ENCODE assay signal across 14 cellular contexts in the genomic region with DNA sequence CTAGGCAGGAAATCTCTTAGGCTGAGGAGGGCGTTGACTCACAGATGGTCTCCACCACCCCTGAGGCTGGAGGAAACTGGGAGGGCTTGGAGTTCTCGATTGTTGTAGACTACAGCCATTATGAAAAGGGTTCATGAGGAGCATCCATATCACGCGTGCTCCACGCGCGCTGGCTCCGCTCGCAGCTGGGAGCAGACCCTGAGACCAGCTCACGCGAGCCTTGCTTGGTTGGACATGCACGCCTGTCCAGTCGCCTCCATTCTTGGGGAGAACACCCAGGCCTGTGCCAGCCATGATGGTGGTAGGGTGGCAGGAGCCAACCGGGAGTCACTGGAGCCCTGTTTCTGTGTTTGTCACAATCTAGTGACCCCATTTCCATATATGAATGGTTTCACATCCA.
DNase-seq lines count a peak whose midpoint lies in the region; ATAC-seq, FAIRE-seq and TF ChIP-seq lines count a peak whose summit lies in the region.
"Had no signal": no experiment of that assay in that cellular context is flagged by ENCODE, and none has a peak within 500 bp of the region (broad histone marks: within the 10 kb centered on the region; RNA-seq: fewer than 3 reads in every experiment).

No MANE protein-coding gene starts in this region.

- no peak overlapping the region for H3K27ac ChIP-seq in kidney (ENCODE audit: low read depth in 2 of 2, low read length in 2 of 2)
- H3K27ac ChIP-seq in upper lobe of right lung: no peak overlapping the region
- H3K27ac ChIP-seq: 22Rv1 had no signal

- H3K4me3 Mint-ChIP-seq in activated CD8-positive, alpha-beta memory T cell treated with anti-CD3 and anti-CD28 coated beads, Interleukin-2, amount 10 ng/mL, durations not matched to agents 7 days and 5 days: no peak overlapping the region
- no peak overlapping the region for H3K4me3 Mint-ChIP-seq in activated CD8-positive, alpha-beta T cell treated with anti-CD3 and anti-CD28 coated beads, Interleukin-2, amount 10 ng/mL, durations not matched to agents 7 days and 5 days
- H3K4me3 Mint-ChIP-seq: CD4-positive, CD25-positive, alpha-beta regulatory T cell; GM23338 had no signal

- no peak for FAIRE-seq in kidney (lab: Jason Lieb, UNC)

- CTCF ChIA-PET in activated CD8-positive, alpha-beta memory T cell treated with anti-CD3 and anti-CD28 coated beads, Interleukin-2, amount 10 ng/mL, durations not matched to agents 7 days and 5 days (lab: Charles Lee): no interaction called here
- CTCF ChIA-PET in activated CD8-positive, alpha-beta T cell treated with anti-CD3 and anti-CD28 coated beads, Interleukin-2, amount 10 ng/mL, durations not matched to agents 7 days and 5 days (lab: Charles Lee): no interaction called here

- H3K4me1 ChIP-seq in kidney (ENCODE audit: control insufficient read depth in 1 of 2, insufficient read depth in 1 of 2, low read depth in 1 of 2, low read length in 2 of 2) (no peaks in the 10 kb centered on the region), upper lobe of right lung (no peaks in the 10 kb centered on the region)

- peaks cover 0 to 6% of the 10 kb centered on the region in 2 donors for H3K9me3 ChIP-seq in kidney (ENCODE audit: control insufficient read depth in 1 of 2, low read length in 2 of 2)
- no peaks in the 10 kb centered on the region for H3K9me3 ChIP-seq in upper lobe of right lung

- H3K4me1 Mint-ChIP-seq in activated CD8-positive, alpha-beta memory T cell treated with anti-CD3 and anti-CD28 coated beads, Interleukin-2, amount 10 ng/mL, durations not matched to agents 7 days and 5 days: no peaks in the 10 kb centered on the region
- H3K4me1 Mint-ChIP-seq in activated CD8-positive, alpha-beta T cell treated with anti-CD3 and anti-CD28 coated beads, Interleukin-2, amount 10 ng/mL, durations not matched to agents 7 days and 5 days (ENCODE audit: low read depth): no peaks in the 10 kb centered on the region
- H3K4me1 Mint-ChIP-seq: CD4-positive, CD25-positive, alpha-beta regulatory T cell had no signal

- POLR2A ChIA-PET in activated CD8-positive, alpha-beta T cell treated with anti-CD3 and anti-CD28 coated beads, Interleukin-2, amount 10 ng/mL, durations not matched to agents 7 days and 5 days (lab: Charles Lee): no interaction called here

- H3K27me3 ChIP-seq in upper lobe of right lung: peaks cover 4% of the 10 kb centered on the region

- H3K4me3 ChIP-seq in kidney (ENCODE audit: low read length in 2 of 2): no peak overlapping the region
- H3K4me3 ChIP-seq in upper lobe of right lung: no peak overlapping the region
- H3K4me3 ChIP-seq: GM23338 had no signal

- TF ChIP-seq CTCF in kidney (IDR thresholded peaks at IDR 0.05; ENCODE audit: borderline replicate concordance, extremely low read depth, insufficient read depth) (no peak), upper lobe of right lung (IDR thresholded peaks at IDR 0.05) (no peak)

- H3K9ac ChIP-seq in kidney (ENCODE audit: low read length in 2 of 2): no peak overlapping the region

- ATAC-seq in activated CD8-positive, alpha-beta memory T cell treated with anti-CD3 and anti-CD28 coated beads, Interleukin-2, amount 10 ng/mL, durations not matched to agents 7 days and 5 days: no peak
- ATAC-seq in upper lobe of right lung: no peak
- no peak for ATAC-seq in activated CD8-positive, alpha-beta T cell treated with anti-CD3 and anti-CD28 coated beads, Interleukin-2, amount 10 ng/mL, durations not matched to agents 7 days and 5 days
- ATAC-seq: GM23338 had no signal

- intact Hi-C loops in kidney (cut with DNase I) (no loop called here), posterior vena cava (cut with DNase I) (no loop called here), upper lobe of right lung (cut with DNase I) (no loop called here)

- H3K9me3 Mint-ChIP-seq in activated CD8-positive, alpha-beta memory T cell treated with anti-CD3 and anti-CD28 coated beads, Interleukin-2, amount 10 ng/mL, durations not matched to agents 7 days and 5 days (ENCODE audit: low read depth): peaks cover 4% of the 10 kb centered on the region
- H3K9me3 Mint-ChIP-seq in activated CD8-positive, alpha-beta T cell treated with anti-CD3 and anti-CD28 coated beads, Interleukin-2, amount 10 ng/mL, durations not matched to agents 7 days and 5 days (ENCODE audit: insufficient read depth): peaks cover 8% of the 10 kb centered on the region

- H3K36me3 ChIP-seq in kidney (ENCODE audit: control insufficient read depth in 1 of 2, insufficient read depth in 2 of 2, low read length in 2 of 2) (peaks cover 0 to 3% of the 10 kb centered on the region in 2 donors), upper lobe of right lung (no peaks in the 10 kb centered on the region)

- H3K27me3 Mint-ChIP-seq in activated CD8-positive, alpha-beta memory T cell treated with anti-CD3 and anti-CD28 coated beads, Interleukin-2, amount 10 ng/mL, durations not matched to agents 7 days and 5 days: no peaks in the 10 kb centered on the region
- H3K27me3 Mint-ChIP-seq in activated CD8-positive, alpha-beta T cell treated with anti-CD3 and anti-CD28 coated beads, Interleukin-2, amount 10 ng/mL, durations not matched to agents 7 days and 5 days (ENCODE audit: low read depth): no peaks in the 10 kb centered on the region
- H3K27me3 Mint-ChIP-seq: CD4-positive, CD25-positive, alpha-beta regulatory T cell had no signal

- peak; percentile 19 for DNase-seq in activated CD8-positive, alpha-beta memory T cell treated with anti-CD3 and anti-CD28 coated beads for 24 hours
- DNase-seq in activated CD8-positive, alpha-beta memory T cell treated with anti-CD3 and anti-CD28 coated beads, Interleukin-2, amount 10 ng/mL, durations not matched to agents 7 days and 5 days: no peak
- peak; percentile 69 for DNase-seq in kidney
- peak; percentile 76 for DNase-seq in posterior vena cava (ENCODE audit: low spot score)
- DNase-seq in upper lobe of right lung: peak; percentile 42
- no peak for DNase-seq in activated CD8-positive, alpha-beta T cell treated with anti-CD3 and anti-CD28 coated beads, Interleukin-2, amount 10 ng/mL, durations not matched to agents 7 days and 5 days
- no peak for DNase-seq in globus pallidus (ENCODE audit: low spot score)
- DNase-seq in NCI-H1930 (lab: John Stamatoyannopoulos, UW): no peak
- DNase-seq: Calu3; CD4-positive, CD25-positive, alpha-beta regulatory T cell; DMS 273 treated with DMSO at 0.1 percent for 48 hours; H7 had no signal

- H3K27ac Mint-ChIP-seq in activated CD8-positive, alpha-beta memory T cell treated with anti-CD3 and anti-CD28 coated beads, Interleukin-2, amount 10 ng/mL, durations not matched to agents 7 days and 5 days: no peak overlapping the region
- no peak overlapping the region for H3K27ac Mint-ChIP-seq in activated CD8-positive, alpha-beta T cell treated with anti-CD3 and anti-CD28 coated beads, Interleukin-2, amount 10 ng/mL, durations not matched to agents 7 days and 5 days
- H3K27ac Mint-ChIP-seq: GM23338 had no signal

- H3K36me3 Mint-ChIP-seq in activated CD8-positive, alpha-beta memory T cell treated with anti-CD3 and anti-CD28 coated beads, Interleukin-2, amount 10 ng/mL, durations not matched to agents 7 days and 5 days: no peaks in the 10 kb centered on the region
- no peaks in the 10 kb centered on the region for H3K36me3 Mint-ChIP-seq in activated CD8-positive, alpha-beta T cell treated with anti-CD3 and anti-CD28 coated beads, Interleukin-2, amount 10 ng/mL, durations not matched to agents 7 days and 5 days (ENCODE audit: low read depth)
- H3K36me3 Mint-ChIP-seq: CD4-positive, CD25-positive, alpha-beta regulatory T cell had no signal

Comparison
In these comparisons a context has a peak if more than half of its experiments do, and no peak if none do; other contexts are left out.
1. DNase-seq: peak in activated CD8-positive, alpha-beta memory T cell treated with anti-CD3 and anti-CD28 coated beads for 24 hours (single experiment), kidney (single experiment), posterior vena cava (single experiment) and upper lobe of right lung (single experiment); none in activated CD8-positive, alpha-beta memory T cell treated with anti-CD3 and anti-CD28 coated beads, Interleukin-2, amount 10 ng/mL, durations not matched to agents 7 days and 5 days (single experiment), activated CD8-positive, alpha-beta T cell treated with anti-CD3 and anti-CD28 coated beads, Interleukin-2, amount 10 ng/mL, durations not matched to agents 7 days and 5 days (single experiment), globus pallidus (single experiment) and NCI-H1930 (0 of 2).